26 cellular contexts compared by ENCODE assay signal in the genomic region with DNA sequence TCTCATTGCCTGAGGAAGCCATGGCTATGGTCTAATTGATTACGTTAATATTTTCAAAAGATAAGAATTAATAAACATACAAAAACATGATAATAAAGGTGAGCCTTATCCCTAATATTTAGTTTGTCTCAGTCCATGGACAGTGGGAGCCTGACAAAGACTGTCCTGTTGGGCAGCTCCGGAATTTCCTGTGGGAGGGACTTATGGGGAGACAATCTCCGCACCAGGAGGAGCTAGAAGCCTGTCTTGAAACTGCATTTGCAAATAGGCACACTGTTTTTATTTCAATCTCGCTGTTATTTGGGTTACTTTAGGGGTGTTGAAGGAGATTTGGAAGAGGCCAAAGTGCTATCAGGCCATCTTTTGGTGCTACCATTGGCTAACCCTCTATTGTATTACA. TPM values are rescaled to one million over a fixed set of nuclear protein-coding genes. Genes with fewer than 3 reads are reported as not detected.
A peak's percentile ranks its signal among the peaks of the same experiment; 100 is the strongest.
DNase-seq lines count a peak whose midpoint lies in the region; ATAC-seq and TF ChIP-seq lines count a peak whose summit lies in the region.
"Had no signal": no experiment of that assay in that cellular context is flagged by ENCODE, and none has a peak within 500 bp of the region (broad histone marks: within the 10 kb centered on the region; RNA-seq: fewer than 3 reads in every experiment).

No MANE protein-coding gene starts in this region.

- peaks cover 22% of the 10 kb centered on the region for H3K4me1 Mint-ChIP-seq in chondrocyte (ENCODE audit: low read depth)

- H3K27ac ChIP-seq in left ventricle myocardium inferior (replicated peaks) (no peak overlapping the region), smooth muscle cell (ENCODE audit: low read depth) (no peak overlapping the region)
- H3K27ac ChIP-seq: A549, BLaER1, gastroesophageal sphincter, RWPE1 had no signal

- intact Hi-C loops in left ventricle myocardium inferior (cut with micrococcal nuclease) (no loop called here), left ventricle myocardium superior (cut with micrococcal nuclease) (no loop called here)

- H3K4me3 ChIP-seq in left ventricle myocardium inferior (no peak overlapping the region), smooth muscle cell (no peak overlapping the region)
- H3K4me3 ChIP-seq: A549, BLaER1, gastroesophageal sphincter, HAP-1 had no signal

- H3K79me2 ChIP-seq in smooth muscle cell (ENCODE audit: low read depth), result no peaks in the 10 kb centered on the region

- peak overlapping the region; percentile 3 for H2AFZ ChIP-seq in smooth muscle cell (ENCODE audit: low read depth)

- DNase-seq in left ventricle myocardium inferior (no peak), left ventricle myocardium superior (no peak), chondrocyte (ENCODE audit: low spot score) (no peak), iPS-NIHi7 (ENCODE audit: extremely low spot score) (peak; percentile 57), smooth muscle cell (lab: John Stamatoyannopoulos, UW; ENCODE audit: unreplicated experiment) (no peak), NCI-H748 treated with DMSO at 0.1 percent for 48 hours (lab: John Stamatoyannopoulos, UW) (no peak)
- DNase-seq: activated naive CD4-positive, alpha-beta T cell treated with anti-CD3 and anti-CD28 coated beads for 36 hours; activated T-cell treated with anti-CD3 and anti-CD28 coated beads, Interleukin-2, amount 50 U/mL, for 4 hours; Calu3; central memory CD4-positive, alpha-beta T cell; EL; erythroblast; KBM-7; midbrain; NCI-H2171; NCI-H524 treated with DMSO at 0.1 percent for 48 hours; posterior cingulate gyrus; substantia nigra had no signal

- H3K4me1 ChIP-seq in left ventricle myocardium inferior (peaks cover 6% of the 10 kb centered on the region), smooth muscle cell (ENCODE audit: low read depth) (peaks cover 11% of the 10 kb centered on the region)
- H3K4me1 ChIP-seq: BLaER1, HAP-1 had no signal

- no peak overlapping the region for H3K9ac ChIP-seq in smooth muscle cell (ENCODE audit: low read depth)
- H3K9ac ChIP-seq: BLaER1 had no signal

- H3K36me3 Mint-ChIP-seq in chondrocyte (ENCODE audit: low read depth), result no peaks in the 10 kb centered on the region
- H3K36me3 Mint-ChIP-seq: natural killer cell treated with Interleukin-12 subunit alpha and Interleukin-12 subunit beta and Interleukin-15 and Interleukin-18, amount 100 ng/mL, for 72 hours had no signal

- no peaks in the 10 kb centered on the region for H3K27me3 Mint-ChIP-seq in chondrocyte (ENCODE audit: low read depth)

- H3K27me3 ChIP-seq in left ventricle myocardium inferior (ENCODE audit: low read depth), result no peaks in the 10 kb centered on the region
- no peaks in the 10 kb centered on the region for H3K27me3 ChIP-seq in smooth muscle cell (ENCODE audit: low read depth)
- H3K27me3 ChIP-seq: BLaER1, gastroesophageal sphincter had no signal

- peaks cover 2% of the 10 kb centered on the region for H3F3A ChIP-seq in smooth muscle cell (ENCODE audit: low read depth)

- ATAC-seq in left ventricle myocardium superior (no peak), HG02588 (IDR thresholded peaks at IDR 0.05; ENCODE audit: unreplicated experiment) (no peak), GM18511 (IDR thresholded peaks at IDR 0.05; ENCODE audit: unreplicated experiment) (no peak)
- ATAC-seq: A549; activated T-cell treated with anti-CD3 and anti-CD28 coated beads, Interleukin-2, amount 50 U/mL, for 4 hours; gastroesophageal sphincter; natural killer cell treated with Interleukin-12 subunit alpha and Interleukin-12 subunit beta and Interleukin-15 and Interleukin-18, amount 100 ng/mL, for 72 hours had no signal

- H3K27ac Mint-ChIP-seq in chondrocyte (ENCODE audit: unreplicated experiment), result peak overlapping the region; percentile 41
- H3K27ac Mint-ChIP-seq: activated naive CD4-positive, alpha-beta T cell treated with anti-CD3 and anti-CD28 coated beads for 36 hours; natural killer cell treated with Interleukin-12 subunit alpha and Interleukin-12 subunit beta and Interleukin-15 and Interleukin-18, amount 100 ng/mL, for 72 hours had no signal

- TF ChIP-seq CTCF in left ventricle myocardium inferior (IDR thresholded peaks at IDR 0.05; ENCODE audit: borderline replicate concordance), result peak; percentile 32
- TF ChIP-seq CTCF in chondrocyte (IDR thresholded peaks at IDR 0.05), result peak; percentile 44
- TF ChIP-seq CTCF in smooth muscle cell (IDR thresholded peaks at IDR 0.05; ENCODE audit: borderline replicate concordance, insufficient read depth, poor library complexity, severe bottlenecking), result no peak

- H3K4me2 ChIP-seq in smooth muscle cell, result peak overlapping the region; percentile 38
- H3K4me2 ChIP-seq: A549, BLaER1 had no signal

- no peaks in the 10 kb centered on the region for H3K9me3 Mint-ChIP-seq in chondrocyte (ENCODE audit: low read depth)
- H3K9me3 Mint-ChIP-seq: activated naive CD4-positive, alpha-beta T cell treated with anti-CD3 and anti-CD28 coated beads for 36 hours; activated T-cell treated with anti-CD3 and anti-CD28 coated beads, Interleukin-2, amount 50 U/mL, for 4 hours; natural killer cell treated with Interleukin-12 subunit alpha and Interleukin-12 subunit beta and Interleukin-15 and Interleukin-18, amount 100 ng/mL, for 72 hours had no signal

- H4K20me1 ChIP-seq in smooth muscle cell (ENCODE audit: low read depth), result no peaks in the 10 kb centered on the region
- H4K20me1 ChIP-seq: BLaER1 had no signal

- H3K9me3 ChIP-seq in left ventricle myocardium inferior (replicated peaks), result no peaks in the 10 kb centered on the region
- H3K9me3 ChIP-seq in smooth muscle cell (replicated peaks; ENCODE audit: low read depth), result no peaks in the 10 kb centered on the region
- H3K9me3 ChIP-seq: A549, BLaER1, gastroesophageal sphincter, HAP-1 had no signal

- no peak overlapping the region for H3K4me3 Mint-ChIP-seq in chondrocyte (ENCODE audit: unreplicated experiment)
- H3K4me3 Mint-ChIP-seq: activated naive CD4-positive, alpha-beta T cell treated with anti-CD3 and anti-CD28 coated beads for 36 hours; activated T-cell treated with anti-CD3 and anti-CD28 coated beads, Interleukin-2, amount 50 U/mL, for 4 hours; natural killer cell treated with Interleukin-12 subunit alpha and Interleukin-12 subunit beta and Interleukin-15 and Interleukin-18, amount 100 ng/mL, for 72 hours had no signal

- H3K36me3 ChIP-seq in left ventricle myocardium inferior, result no peaks in the 10 kb centered on the region
- H3K36me3 ChIP-seq in smooth muscle cell (ENCODE audit: low read depth), result no peaks in the 10 kb centered on the region
- H3K36me3 ChIP-seq: BLaER1, gastroesophageal sphincter, HAP-1 had no signal

- 48% methylated on average over 4 of the region's 4 CpGs for WGBS in smooth muscle cell (ENCODE audit: low lambda C conversion rate)

RNA-seq across cellular contexts. Expression of a gene that starts 50.8 kb away (rescaled TPM):
- total RNA-seq in left ventricle myocardium inferior (17.0 TPM), left ventricle myocardium superior (22.2 TPM), chondrocyte (36.0 to 43.0 TPM (median 39.6 TPM) in 3 replicates), smooth muscle cell (34.8 and 41.0 TPM in 2 replicates)
- polyA plus RNA-seq in smooth muscle cell, result 12.2 and 12.8 TPM in 2 replicates
